19 cellular contexts compared by ENCODE assay signal in the genomic region with DNA sequence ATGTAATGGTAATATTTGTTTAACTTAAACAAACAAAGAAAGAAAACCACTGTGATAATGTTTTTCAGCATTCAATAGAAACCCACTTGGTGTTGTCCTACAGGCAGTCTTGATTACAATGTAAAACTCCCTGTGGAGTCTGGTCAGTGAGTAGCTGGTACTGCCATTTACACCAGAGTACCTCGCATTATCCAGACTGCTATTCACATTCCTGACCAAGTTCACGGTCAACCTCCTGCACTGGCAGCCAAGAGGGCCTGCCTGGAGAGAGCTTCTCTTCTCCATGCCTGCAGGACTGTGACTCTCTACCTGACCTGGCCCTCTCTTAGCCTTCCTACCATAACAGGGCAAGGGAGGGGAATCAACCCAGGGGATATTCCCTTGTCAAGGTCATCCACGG. TPM values are rescaled to one million over a fixed set of nuclear protein-coding genes. Genes with fewer than 3 reads are reported as not detected.
"Had no signal": no experiment of that assay in that cellular context is flagged by ENCODE, and none has a peak within 500 bp of the region (broad histone marks: within the 10 kb centered on the region; RNA-seq: fewer than 3 reads in every experiment).

No MANE protein-coding gene starts in this region.

- H3K36me3 ChIP-seq: cardiac muscle cell, right lobe of liver, spleen, tibial nerve, WERI-Rb-1 had no signal

- H3K4me3 Mint-ChIP-seq: activated CD8-positive, alpha-beta T cell treated with anti-CD3 and anti-CD28 coated beads, Interleukin-2, amount 10 ng/mL, durations not matched to agents 7 days and 5 days; activated naive CD8-positive, alpha-beta T cell treated with anti-CD3 and anti-CD28 coated beads, Interleukin-2, amount 50 U/mL, for 24 hours; activated T-helper 1 cell treated with anti-CD3 and anti-CD28 coated beads, Interleukin-12 subunit alpha, Interleukin-12 subunit beta, Interleukin-2, Interleukin-4 antibody, amounts not matched to agents 30 ng/mL and 10 ng/mL and 1 ng/mL, durations not matched to agents 14 hours and 24 hours and 36 hours; natural killer cell; stimulated activated naive B cell treated with anti-CD40 and anti-IgM and Interleukin-4, amounts not matched to agents 10 μg/mL and 1 μg/mL and 100 μg/mL, for 72 hours had no signal

- H3K4me3 ChIP-seq: cardiac muscle cell, psoas muscle, right lobe of liver, spleen, tibial nerve had no signal

- ATAC-seq: activated CD8-positive, alpha-beta T cell treated with anti-CD3 and anti-CD28 coated beads, Interleukin-2, amount 10 ng/mL, durations not matched to agents 7 days and 5 days; activated naive CD8-positive, alpha-beta T cell treated with anti-CD3 and anti-CD28 coated beads, Interleukin-2, amount 50 U/mL, for 24 hours; foreskin keratinocyte; left lobe of liver; natural killer cell; psoas muscle; right lobe of liver; stimulated activated naive B cell treated with anti-CD40 and anti-IgM and Interleukin-4, amounts not matched to agents 10 μg/mL and 1 μg/mL and 100 μg/mL, for 72 hours had no signal

- H3K27ac ChIP-seq: cardiac muscle cell, foreskin keratinocyte, psoas muscle, right lobe of liver, spleen, tibial nerve, WERI-Rb-1 had no signal

- H3K27me3 ChIP-seq: right lobe of liver had no signal

- DNase-seq: activated CD4-positive, alpha-beta T cell treated with anti-CD3 and anti-CD28 coated beads for 4 hours; activated CD8-positive, alpha-beta memory T cell treated with anti-CD3 and anti-CD28 coated beads, Interleukin-2, amount 50 U/mL, for 48 hours; activated CD8-positive, alpha-beta T cell treated with anti-CD3 and anti-CD28 coated beads, Interleukin-2, amount 10 ng/mL, durations not matched to agents 7 days and 5 days; activated naive CD4-positive, alpha-beta T cell treated with Interleukin-2 at 50 U/mL for 16 hours; activated naive CD8-positive, alpha-beta T cell treated with anti-CD3 and anti-CD28 coated beads, Interleukin-2, amount 50 U/mL, for 24 hours; foreskin keratinocyte; islet precursor cell; mammary epithelial cell; natural killer cell; psoas muscle; right lobe of liver; spleen; stimulated activated CD4-positive, alpha-beta T cell treated with anti-CD3 and anti-CD28 coated beads, Interleukin-1b, Interleukin-23, amount 100 ng/mL, for 48 hours; stimulated activated naive B cell treated with anti-CD40 and anti-IgM and Interleukin-4, amounts not matched to agents 10 μg/mL and 1 μg/mL and 100 μg/mL, for 72 hours; WERI-Rb-1 had no signal

- H3K4me1 ChIP-seq: foreskin keratinocyte, psoas muscle had no signal

- H3K36me3 Mint-ChIP-seq: natural killer cell had no signal

- H3K9me3 ChIP-seq: psoas muscle, right lobe of liver, spleen, tibial nerve had no signal

- H3K9me3 Mint-ChIP-seq: activated naive CD8-positive, alpha-beta T cell treated with anti-CD3 and anti-CD28 coated beads, Interleukin-2, amount 50 U/mL, for 24 hours; activated T-helper 1 cell treated with anti-CD3 and anti-CD28 coated beads, Interleukin-12 subunit alpha, Interleukin-12 subunit beta, Interleukin-2, Interleukin-4 antibody, amounts not matched to agents 30 ng/mL and 10 ng/mL and 1 ng/mL, durations not matched to agents 14 hours and 24 hours and 36 hours; natural killer cell; stimulated activated naive B cell treated with anti-CD40 and anti-IgM and Interleukin-4, amounts not matched to agents 10 μg/mL and 1 μg/mL and 100 μg/mL, for 72 hours had no signal

- H3K27ac Mint-ChIP-seq: activated CD8-positive, alpha-beta T cell treated with anti-CD3 and anti-CD28 coated beads, Interleukin-2, amount 10 ng/mL, durations not matched to agents 7 days and 5 days; activated naive CD8-positive, alpha-beta T cell treated with anti-CD3 and anti-CD28 coated beads, Interleukin-2, amount 50 U/mL, for 24 hours; activated T-helper 1 cell treated with anti-CD3 and anti-CD28 coated beads, Interleukin-12 subunit alpha, Interleukin-12 subunit beta, Interleukin-2, Interleukin-4 antibody, amounts not matched to agents 30 ng/mL and 10 ng/mL and 1 ng/mL, durations not matched to agents 14 hours and 24 hours and 36 hours; natural killer cell; stimulated activated naive B cell treated with anti-CD40 and anti-IgM and Interleukin-4, amounts not matched to agents 10 μg/mL and 1 μg/mL and 100 μg/mL, for 72 hours had no signal

RNA-seq across cellular contexts. Expression of a gene that starts 2.9 kb away (rescaled TPM):
- total RNA-seq: foreskin keratinocyte had no signal
- polyA plus RNA-seq: cardiac muscle cell, foreskin keratinocyte had no signal
